In the genomic region with DNA sequence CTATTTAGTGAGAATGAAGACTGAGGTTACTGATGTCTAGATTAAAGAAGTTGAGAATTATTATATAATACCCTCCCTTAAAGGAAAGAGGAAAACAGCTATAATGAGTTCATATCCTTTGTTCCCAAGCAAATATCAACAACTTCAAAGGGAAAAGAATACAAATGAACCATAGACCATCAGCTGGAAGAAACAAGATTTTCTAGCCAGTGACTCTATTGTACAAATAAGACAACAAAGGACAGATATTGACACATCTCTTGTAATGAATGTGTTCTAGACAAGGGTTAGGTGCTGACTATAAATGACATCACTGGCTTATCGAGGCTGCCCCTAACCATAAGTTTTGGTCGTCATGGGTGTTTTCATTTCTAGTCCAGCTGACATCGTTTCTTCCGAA, we compare ENCODE assay signal across 19 cellular contexts. TPM values are rescaled to one million over a fixed set of nuclear protein-coding genes. Genes with fewer than 3 reads are reported as not detected.
"Had no signal": no experiment of that assay in that cellular context is flagged by ENCODE, and none has a peak within 500 bp of the region (broad histone marks: within the 10 kb centered on the region; RNA-seq: fewer than 3 reads in every experiment).

No MANE protein-coding gene starts in this region.

- H3K4me1 ChIP-seq: suprapubic skin, thyroid gland, uterus had no signal

- FAIRE-seq: colon had no signal

- ATAC-seq: effector memory CD8-positive, alpha-beta T cell; foreskin keratinocyte; heart left ventricle; mucosa of descending colon; naive thymus-derived CD8-positive, alpha-beta T cell; right cardiac atrium; stimulated activated naive CD8-positive, alpha-beta T cell treated with anti-CD3 and anti-CD28 coated beads, Interleukin-15, Interleukin-2, amounts not matched to agents 100 U/mL and 50 U/mL, for 24 hours had no signal

- H3K27ac ChIP-seq: foreskin keratinocyte, heart left ventricle, neutrophil, suprapubic skin, thyroid gland, uterus had no signal

- H3K4me3 ChIP-seq: heart left ventricle, mucosa of descending colon, smooth muscle cell, suprapubic skin, thyroid gland, uterus had no signal

- H3K27me3 ChIP-seq: foreskin keratinocyte, heart left ventricle, neutrophil, suprapubic skin, thyroid gland, uterus had no signal

- DNase-seq: effector memory CD8-positive, alpha-beta T cell; erythroblast; foreskin keratinocyte; heart left ventricle; hippocampal formation; mammary epithelial cell; mucosa of descending colon; naive thymus-derived CD8-positive, alpha-beta T cell; right cardiac atrium; stimulated activated CD4-positive, alpha-beta T cell treated with anti-CD3 and anti-CD28 coated beads, Interleukin-2, amount 100 ng/mL, for 48 hours; stimulated activated naive CD8-positive, alpha-beta T cell treated with anti-CD3 and anti-CD28 coated beads, Interleukin-15, Interleukin-2, amounts not matched to agents 100 U/mL and 50 U/mL, for 24 hours; thyroid gland; uterus had no signal

- H3K9me3 ChIP-seq: heart left ventricle, mucosa of descending colon, neutrophil, suprapubic skin, thyroid gland, uterus had no signal

- H3K36me3 ChIP-seq: heart left ventricle, neutrophil, suprapubic skin, thyroid gland, uterus had no signal

RNA-seq across cellular contexts. Expression of a gene that starts 48.2 kb away (rescaled TPM):
- total RNA-seq: glomerular endothelial cell; kidney epithelial cell; naive thymus-derived CD8-positive, alpha-beta T cell had no signal
